Comparison of ENCODE assay signal across 8 cellular contexts in genomic region chr6:138545621-138545980, GRCh38. TPM values are rescaled to one million over a fixed set of nuclear protein-coding genes. Genes with fewer than 3 reads are reported as not detected.
DNase-seq lines count a peak whose midpoint lies in the region; ATAC-seq and TF ChIP-seq lines count a peak whose summit lies in the region.
"Had no signal": no experiment of that assay in that cellular context is flagged by ENCODE, and none has a peak within 500 bp of the region (broad histone marks: within the 10 kb centered on the region; RNA-seq: fewer than 3 reads in every experiment).

No MANE protein-coding gene starts in this region.

- 34% methylated on average over 6 of the region's 6 CpGs for WGBS in esophagus muscularis mucosa
- 8 to 14% methylated on average over 1 to 2 of the region's 6 CpGs for WGBS in mesodermal cell (ENCODE audit: insufficient coverage in 2 of 2), 2 experiments
- 33 to 55% methylated on average over 1 to 6 of the region's 6 CpGs for WGBS in transverse colon (ENCODE audit: low coverage in 1 of 2), 2 donors

- H3K9me3 ChIP-seq in esophagus muscularis mucosa: no peaks in the 10 kb centered on the region
- H3K9me3 ChIP-seq in mesodermal cell (ENCODE audit: control insufficient read depth, low read length): no peaks in the 10 kb centered on the region
- H3K9me3 ChIP-seq in transverse colon: no peaks in the 10 kb centered on the region

- H3K4me3 ChIP-seq in esophagus muscularis mucosa: peak overlapping the region; percentile 36 to 58 (median 46)
- peak overlapping the region; percentile 35 for H3K4me3 ChIP-seq in mesodermal cell (ENCODE audit: extremely low read depth, insufficient read depth, low read length, poor library complexity, severe bottlenecking)
- H3K4me3 ChIP-seq in transverse colon: peak overlapping the region in 2 of 4 donors; percentile 1 to 27

- TF ChIP-seq CTCF in esophagus muscularis mucosa (IDR thresholded peaks at IDR 0.05) (no peak), transverse colon (IDR thresholded peaks at IDR 0.05) (no peak)

- H3K27ac ChIP-seq in esophagus muscularis mucosa (replicated peaks in 1 of 4) (peak overlapping the region; percentile 57 to 73 (median 62)), mesodermal cell (ENCODE audit: low read depth, low read length, severe bottlenecking) (peak overlapping the region; percentile 92), transverse colon (peak overlapping the region; percentile 53 to 73 (median 65))

- TF ChIP-seq POLR2A in esophagus muscularis mucosa (IDR thresholded peaks at IDR 0.05; ENCODE audit: low read depth) (no peak), transverse colon (IDR thresholded peaks at IDR 0.05) (no peak)

- DNase-seq in NCI-H2227 treated with DMSO at 0.1 percent for 48 hours (lab: John Stamatoyannopoulos, UW) (peak; percentile 4), esophagus muscularis mucosa (ENCODE audit: extremely low spot score) (no peak), transverse colon (peak; percentile 60), NCI-H82 treated with DMSO at 0.1 percent for 48 hours (lab: John Stamatoyannopoulos, UW; ENCODE audit: unreplicated experiment) (no peak)
- no peak for DNase-seq in activated CD4-positive, alpha-beta T cell treated with anti-CD3 and anti-CD28 coated beads for 1 hour
- DNase-seq: foreskin melanocyte had no signal

- H3K4me1 ChIP-seq in esophagus muscularis mucosa (peaks cover 17 to 40% (median 34%) of the 10 kb centered on the region in 4 donors), mesodermal cell (ENCODE audit: control insufficient read depth, insufficient read depth, low read length, poor library complexity, severe bottlenecking) (peaks cover 32% of the 10 kb centered on the region), transverse colon (peaks cover 7 to 51% (median 26%) of the 10 kb centered on the region in 4 donors)

- H3K36me3 ChIP-seq in esophagus muscularis mucosa: no peaks in the 10 kb centered on the region
- H3K36me3 ChIP-seq in mesodermal cell (ENCODE audit: control insufficient read depth, insufficient read depth, low read length): no peaks in the 10 kb centered on the region
- H3K36me3 ChIP-seq in transverse colon: no peaks in the 10 kb centered on the region

- H3K27me3 ChIP-seq in esophagus muscularis mucosa (no peaks in the 10 kb centered on the region), transverse colon (no peaks in the 10 kb centered on the region)

- in situ Hi-C loops in transverse colon (cut with MboI; ENCODE audit: low pct_ligation_motif_present in 1 of 4, low pct_unique_long_range_greater_than_20kb in 1 of 4, low sequenced_read_pairs in 3 of 4): no loop called here

- intact Hi-C loops in esophagus muscularis mucosa (cut with DNase I): no loop called here
- intact Hi-C loops in transverse colon (cut with DNase I; ENCODE audit: low total_unique reads): no loop called here

- ATAC-seq in HG03442 (IDR thresholded peaks at IDR 0.05; ENCODE audit: unreplicated experiment): no peak

- TF ChIP-seq EP300 in esophagus muscularis mucosa (IDR thresholded peaks at IDR 0.05): no peak
- TF ChIP-seq EP300 in transverse colon (IDR thresholded peaks at IDR 0.05; ENCODE audit: low read depth): no peak

RNA-seq across cellular contexts. Expression of gene NHSL1, which starts 46.3 kb away (rescaled TPM):
- total RNA-seq in esophagus muscularis mucosa (10 to 100 TPM in 3 of 4 donors, 1 to 10 TPM in 1; 8.6 to 15.6 (median 11.7) TPM), transverse colon (100 to 1,000 TPM in 2 of 4 donors, 10 to 100 TPM in 2; 73.2 to 117 (median 98.0) TPM)
- 12.6 TPM for polyA plus RNA-seq in mesodermal cell (2013, experiment 1 of 2)
- 10.1 TPM for polyA plus RNA-seq in mesodermal cell (2013, experiment 2 of 2)

Comparison
In these comparisons a context has a peak if more than half of its experiments do, and no peak if none do; other contexts are left out.
1. DNase-seq: peak in NCI-H2227 treated with DMSO at 0.1 percent for 48 hours (single experiment) and transverse colon (single experiment); none in esophagus muscularis mucosa (single experiment), activated CD4-positive, alpha-beta T cell treated with anti-CD3 and anti-CD28 coated beads for 1 hour (single experiment) and NCI-H82 treated with DMSO at 0.1 percent for 48 hours (single experiment).
2. RNA of gene NHSL1, which starts 46.3 kb away (total RNA-seq): 73.2 to 117 TPM in transverse colon; 8.6 to 15.6 TPM in esophagus muscularis mucosa; every median in the first group is over 4 times any median in the second.
3. Peak in every context shown above with its lines, with median percentiles within 50 percentile points of each other: H3K27ac ChIP-seq.